8 cellular contexts compared by ENCODE assay signal in genomic region chr7:48875300-48875916, GRCh38. TPM values are rescaled to one million over a fixed set of nuclear protein-coding genes. Genes with fewer than 3 reads are reported as not detected.
DNase-seq lines count a peak whose midpoint lies in the region; ATAC-seq and TF ChIP-seq lines count a peak whose summit lies in the region.

No MANE protein-coding gene starts in this region.

- no peak overlapping the region for H3K4me3 ChIP-seq in epithelial cell of esophagus (ENCODE audit: low read length)

- DNase-seq in DMS 273 (lab: John Stamatoyannopoulos, UW; ENCODE audit: unreplicated experiment) (peak; percentile 27), DMS 273 treated with DMSO at 0.1 percent for 48 hours (lab: John Stamatoyannopoulos, UW) (no peak), NCI-H748 (lab: John Stamatoyannopoulos, UW; ENCODE audit: unreplicated experiment) (peak; percentile 87), epithelial cell of esophagus (ENCODE audit: low read depth) (peak; percentile 71), occipital lobe (lab: John Stamatoyannopoulos, UW) (peak; percentile 12)

- no peak for ATAC-seq in GM21390 (IDR thresholded peaks at IDR 0.05; ENCODE audit: unreplicated experiment)
- ATAC-seq in GM18511 (IDR thresholded peaks at IDR 0.05; ENCODE audit: unreplicated experiment): no peak
- ATAC-seq in HG03097 (IDR thresholded peaks at IDR 0.05; ENCODE audit: low FRiP score, unreplicated experiment): no peak

- TF ChIP-seq CTCF in epithelial cell of esophagus (IDR thresholded peaks at IDR 0.05; ENCODE audit: insufficient read depth, low read depth, low read length, missing control alignments): peak; percentile 73

RNA-seq across cellular contexts. Expression of gene CDC14C, which starts 48.9 kb away (rescaled TPM):
- total RNA-seq in occipital lobe: 0.31 TPM
